18 cellular contexts compared by ENCODE assay signal in genomic region chr1:198128528-198128927, GRCh38. TPM values are rescaled to one million over a fixed set of nuclear protein-coding genes. Genes with fewer than 3 reads are reported as not detected.
A peak's percentile ranks its signal among the peaks of the same experiment; 100 is the strongest.
DNase-seq lines count a peak whose midpoint lies in the region; ATAC-seq and TF ChIP-seq lines count a peak whose summit lies in the region.
"Had no signal": no experiment of that assay in that cellular context is flagged by ENCODE, and none has a peak within 500 bp of the region (broad histone marks: within the 10 kb centered on the region; RNA-seq: fewer than 3 reads in every experiment).

No MANE protein-coding gene starts in this region.

- peaks cover 5 to 9% of the 10 kb centered on the region in 2 donors for H3K9me3 Mint-ChIP-seq in stimulated activated naive CD8-positive, alpha-beta T cell treated with anti-CD3 and anti-CD28 coated beads, Interleukin-15, amount 100 ng/mL, for 72 hours
- H3K9me3 Mint-ChIP-seq in activated T-helper 17 cell treated with anti-CD3 and anti-CD28 coated beads, Interleukin-2, amount 50 U/mL, for 72 hours: no peaks in the 10 kb centered on the region
- peaks cover 2% of the 10 kb centered on the region for H3K9me3 Mint-ChIP-seq in stimulated activated naive CD8-positive, alpha-beta T cell treated with anti-CD3 and anti-CD28 coated beads, Interleukin-15, Interleukin-2, amounts not matched to agents 100 ng/mL and 50 ng/mL, for 24 hours
- H3K9me3 Mint-ChIP-seq: CD4-positive, alpha-beta T cell; HFFc6 had no signal

- H3K4me1 Mint-ChIP-seq in stimulated activated naive CD8-positive, alpha-beta T cell treated with anti-CD3 and anti-CD28 coated beads, Interleukin-15, amount 100 ng/mL, for 72 hours: peaks cover 16% of the 10 kb centered on the region
- no peaks in the 10 kb centered on the region for H3K4me1 Mint-ChIP-seq in activated T-helper 17 cell treated with anti-CD3 and anti-CD28 coated beads, Interleukin-2, amount 50 U/mL, for 72 hours
- H3K4me1 Mint-ChIP-seq in stimulated activated naive CD8-positive, alpha-beta T cell treated with anti-CD3 and anti-CD28 coated beads, Interleukin-15, Interleukin-2, amounts not matched to agents 100 ng/mL and 50 ng/mL, for 24 hours (ENCODE audit: low read depth): peaks cover 30% of the 10 kb centered on the region

- no peak overlapping the region for H3K4me3 Mint-ChIP-seq in stimulated activated naive CD8-positive, alpha-beta T cell treated with anti-CD3 and anti-CD28 coated beads, Interleukin-15, amount 100 ng/mL, for 72 hours
- no peak overlapping the region for H3K4me3 Mint-ChIP-seq in activated T-helper 17 cell treated with anti-CD3 and anti-CD28 coated beads, Interleukin-2, amount 50 U/mL, for 72 hours
- H3K4me3 Mint-ChIP-seq in stimulated activated naive CD8-positive, alpha-beta T cell treated with anti-CD3 and anti-CD28 coated beads, Interleukin-15, Interleukin-2, amounts not matched to agents 100 ng/mL and 50 ng/mL, for 24 hours: no peak overlapping the region
- H3K4me3 Mint-ChIP-seq: CD4-positive, alpha-beta T cell; HFFc6 had no signal

- no peaks in the 10 kb centered on the region for H3K36me3 Mint-ChIP-seq in activated T-helper 17 cell treated with anti-CD3 and anti-CD28 coated beads, Interleukin-2, amount 50 U/mL, for 72 hours (ENCODE audit: low read depth)
- no peaks in the 10 kb centered on the region for H3K36me3 Mint-ChIP-seq in stimulated activated naive CD8-positive, alpha-beta T cell treated with anti-CD3 and anti-CD28 coated beads, Interleukin-15, Interleukin-2, amounts not matched to agents 100 ng/mL and 50 ng/mL, for 24 hours (ENCODE audit: low read depth)

- no peak overlapping the region for H3K4me3 ChIP-seq in fibroblast of mammary gland (ENCODE audit: control insufficient read depth, low read depth, low read length)
- H3K4me3 ChIP-seq: SK-N-MC had no signal

- TF ChIP-seq CTCF in fibroblast of mammary gland (conservative IDR thresholded peaks at IDR 0.05; ENCODE audit: control insufficient read depth, insufficient read depth, low read depth, low read length): no peak

- no peaks in the 10 kb centered on the region for H3K27me3 Mint-ChIP-seq in stimulated activated naive CD8-positive, alpha-beta T cell treated with anti-CD3 and anti-CD28 coated beads, Interleukin-15, amount 100 ng/mL, for 72 hours
- no peaks in the 10 kb centered on the region for H3K27me3 Mint-ChIP-seq in activated T-helper 17 cell treated with anti-CD3 and anti-CD28 coated beads, Interleukin-2, amount 50 U/mL, for 72 hours
- no peaks in the 10 kb centered on the region for H3K27me3 Mint-ChIP-seq in stimulated activated naive CD8-positive, alpha-beta T cell treated with anti-CD3 and anti-CD28 coated beads, Interleukin-15, Interleukin-2, amounts not matched to agents 100 ng/mL and 50 ng/mL, for 24 hours
- H3K27me3 Mint-ChIP-seq: CD4-positive, alpha-beta T cell had no signal

- ATAC-seq in stimulated activated naive CD8-positive, alpha-beta T cell treated with anti-CD3 and anti-CD28 coated beads, Interleukin-15, Interleukin-2, amounts not matched to agents 100 U/mL and 50 U/mL, for 24 hours: peak; percentile 54
- ATAC-seq in stimulated activated naive CD8-positive, alpha-beta T cell treated with anti-CD3 and anti-CD28 coated beads, Interleukin-15, amount 100 ng/mL, for 72 hours: no peak
- peak; percentile 65 for ATAC-seq in activated T-helper 17 cell treated with anti-CD3 and anti-CD28 coated beads, Interleukin-2, amount 50 U/mL, for 72 hours (replicated peaks)
- no peak for ATAC-seq in HG03520 (IDR thresholded peaks at IDR 0.05; ENCODE audit: unreplicated experiment)

- DNase-seq in stimulated activated naive CD8-positive, alpha-beta T cell treated with anti-CD3 and anti-CD28 coated beads, Interleukin-15, Interleukin-2, amounts not matched to agents 100 U/mL and 50 U/mL, for 24 hours: no peak
- DNase-seq in stimulated activated naive CD8-positive, alpha-beta T cell treated with anti-CD3 and anti-CD28 coated beads, Interleukin-15, amount 100 ng/mL, for 72 hours: no peak
- DNase-seq in fibroblast of mammary gland (ENCODE audit: low read depth): peak; percentile 17
- DNase-seq in NCI-H146 treated with DMSO at 0.1 percent for 48 hours (lab: John Stamatoyannopoulos, UW; ENCODE audit: unreplicated experiment): no peak
- DNase-seq in DMS53 (lab: John Stamatoyannopoulos, UW): no peak
- DNase-seq: CD4-positive, alpha-beta T cell; HFFc6; NCI-H1092 treated with DMSO at 0.1 percent for 48 hours; NCI-H146; NCI-H2081 treated with DMSO at 0.1 percent for 48 hours; NCI-H446 treated with DMSO at 0.1 percent for 48 hours; NCI-H748 treated with DMSO at 0.1 percent for 48 hours; NK-92 treated with Interleukin-12 subunit alpha and Interleukin-12 subunit beta, amount 100 ng/mL, for 24 hours; Right ventricle myocardium superior had no signal

- no peak overlapping the region for H3K27ac Mint-ChIP-seq in stimulated activated naive CD8-positive, alpha-beta T cell treated with anti-CD3 and anti-CD28 coated beads, Interleukin-15, amount 100 ng/mL, for 72 hours
- no peak overlapping the region for H3K27ac Mint-ChIP-seq in activated T-helper 17 cell treated with anti-CD3 and anti-CD28 coated beads, Interleukin-2, amount 50 U/mL, for 72 hours
- peak overlapping the region; percentile 90 for H3K27ac Mint-ChIP-seq in stimulated activated naive CD8-positive, alpha-beta T cell treated with anti-CD3 and anti-CD28 coated beads, Interleukin-15, Interleukin-2, amounts not matched to agents 100 ng/mL and 50 ng/mL, for 24 hours
- H3K27ac Mint-ChIP-seq: CD4-positive, alpha-beta T cell; HFFc6 had no signal

RNA-seq across cellular contexts. Expression of gene NEK7, which starts 28.3 kb away (rescaled TPM):
- 10 to 100 TPM; 64.3 to 76.9 TPM for total RNA-seq in activated T-helper 17 cell treated with anti-CD3 and anti-CD28 coated beads, Interleukin-2, amount 50 U/mL, for 72 hours

Comparison
In these comparisons a context has a peak if more than half of its experiments do, and no peak if none do; other contexts are left out.
1. ATAC-seq: peak in stimulated activated naive CD8-positive, alpha-beta T cell treated with anti-CD3 and anti-CD28 coated beads, Interleukin-15, Interleukin-2, amounts not matched to agents 100 U/mL and 50 U/mL, for 24 hours (single experiment) and activated T-helper 17 cell treated with anti-CD3 and anti-CD28 coated beads, Interleukin-2, amount 50 U/mL, for 72 hours (single experiment); none in stimulated activated naive CD8-positive, alpha-beta T cell treated with anti-CD3 and anti-CD28 coated beads, Interleukin-15, amount 100 ng/mL, for 72 hours (single experiment) and HG03520 (single experiment).